ENCODE assay signal across 21 cellular contexts in the genomic region with DNA sequence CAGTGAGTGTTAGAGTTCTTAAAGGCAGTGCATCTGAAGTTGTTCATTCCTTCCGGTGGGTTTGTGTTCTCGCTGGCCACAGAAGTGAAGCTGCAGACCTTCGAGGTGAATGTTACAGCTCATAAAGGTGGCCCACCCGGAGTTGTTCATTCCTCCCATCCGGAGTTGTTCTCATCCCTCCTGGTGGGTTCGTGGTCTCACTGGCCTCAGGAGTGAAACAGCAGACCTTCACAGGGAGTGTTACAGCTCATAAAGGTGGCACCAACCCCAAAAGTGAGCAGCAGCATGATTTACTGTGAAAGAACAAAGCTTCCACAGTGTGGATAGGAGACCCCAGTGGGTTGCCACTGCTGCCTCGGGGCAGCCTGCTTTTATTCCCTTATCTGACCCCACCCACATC. TPM values are rescaled to one million over a fixed set of nuclear protein-coding genes. Genes with fewer than 3 reads are reported as not detected.
"Had no signal": no experiment of that assay in that cellular context is flagged by ENCODE, and none has a peak within 500 bp of the region (broad histone marks: within the 10 kb centered on the region; RNA-seq: fewer than 3 reads in every experiment).

No MANE protein-coding gene starts in this region.

- H3K27ac ChIP-seq: SJSA1, SK-N-MC had no signal

- H3K4me3 ChIP-seq: MG63, SJSA1, SK-N-MC had no signal

- H3K27me3 ChIP-seq: MG63, SJSA1 had no signal

- DNase-seq: KBM-7, MG63, NCI-H1092, NCI-H1105 treated with DMSO at 0.1 percent for 48 hours, NCI-H1417 treated with DMSO at 0.1 percent for 48 hours, NCI-H146, NCI-H1694 treated with DMSO at 0.1 percent for 48 hours, NCI-H1930, NCI-H2081, NCI-H2107, NCI-H2227 treated with DMSO at 0.1 percent for 48 hours, NCI-H524, NCI-H69, NCI-H774, Right ventricle myocardium superior, RPMI8226, SIG-M5 had no signal

- H3K9me3 ChIP-seq: MG63, SJSA1 had no signal

- H3K36me3 ChIP-seq: MG63, SJSA1 had no signal

RNA-seq across cellular contexts. Expression of a gene that starts 57.7 kb away (rescaled TPM):
- total RNA-seq: HT-29, LHCN-M2, Right ventricle myocardium superior, SJSA1 had no signal
